In genomic region chr10:69643779-69644657, GRCh38 we compare ENCODE assay signal across 10 cellular contexts. TPM values are rescaled to one million over a fixed set of nuclear protein-coding genes. Genes with fewer than 3 reads are reported as not detected.
"Had no signal": no experiment of that assay in that cellular context is flagged by ENCODE, and none has a peak within 500 bp of the region (broad histone marks: within the 10 kb centered on the region; RNA-seq: fewer than 3 reads in every experiment).

No MANE protein-coding gene starts in this region.

- H3K36me3 ChIP-seq: thyroid gland, uterus had no signal

- H3K4me3 Mint-ChIP-seq: activated B cell treated with CpG ODN at 0.5 μM for 24 hours; activated CD4-positive, alpha-beta T cell treated with anti-CD3 and anti-CD28 coated beads, Interleukin-2, amount 10 ng/mL, durations not matched to agents 24 days and 14 days; naive thymus-derived CD8-positive, alpha-beta T cell had no signal

- H3K9me3 Mint-ChIP-seq: activated B cell treated with CpG ODN at 0.5 μM for 24 hours; activated CD4-positive, alpha-beta T cell treated with anti-CD3 and anti-CD28 coated beads, Interleukin-2, amount 10 ng/mL, durations not matched to agents 24 days and 14 days; activated naive CD4-positive, alpha-beta T cell treated with anti-CD3 and anti-CD28 coated beads, Interleukin-2, amount 50 U/mL, for 72 hours; naive thymus-derived CD8-positive, alpha-beta T cell had no signal

- H3K9me3 ChIP-seq: body of pancreas, mucosa of descending colon, thyroid gland, uterus had no signal

- H3K4me3 ChIP-seq: body of pancreas, mucosa of descending colon, thyroid gland, uterus had no signal

- H3K27ac Mint-ChIP-seq: activated B cell treated with CpG ODN at 0.5 μM for 24 hours; activated CD4-positive, alpha-beta T cell treated with anti-CD3 and anti-CD28 coated beads, Interleukin-2, amount 10 ng/mL, durations not matched to agents 24 days and 14 days; activated naive CD4-positive, alpha-beta T cell treated with anti-CD3 and anti-CD28 coated beads, Interleukin-2, amount 50 U/mL, for 72 hours; naive thymus-derived CD8-positive, alpha-beta T cell had no signal

- H3K36me3 Mint-ChIP-seq: activated naive CD4-positive, alpha-beta T cell treated with anti-CD3 and anti-CD28 coated beads, Interleukin-2, amount 50 U/mL, for 72 hours; naive thymus-derived CD8-positive, alpha-beta T cell had no signal

- H3K4me1 ChIP-seq: body of pancreas, thyroid gland, uterus had no signal

- H3K4me1 Mint-ChIP-seq: activated B cell treated with CpG ODN at 0.5 μM for 24 hours had no signal

- H3K27ac ChIP-seq: body of pancreas, thyroid gland, uterus had no signal

- DNase-seq: activated B cell treated with CpG ODN at 0.5 μM for 24 hours had no signal

- ATAC-seq: naive thymus-derived CD8-positive, alpha-beta T cell had no signal

- H3K27me3 ChIP-seq: body of pancreas, thyroid gland, uterus had no signal

RNA-seq across cellular contexts. Expression of gene FAM241B, which starts 14.0 kb away (rescaled TPM):
- total RNA-seq: fibroblast of villous mesenchyme, skeletal muscle tissue had no signal
